In the genomic region with DNA sequence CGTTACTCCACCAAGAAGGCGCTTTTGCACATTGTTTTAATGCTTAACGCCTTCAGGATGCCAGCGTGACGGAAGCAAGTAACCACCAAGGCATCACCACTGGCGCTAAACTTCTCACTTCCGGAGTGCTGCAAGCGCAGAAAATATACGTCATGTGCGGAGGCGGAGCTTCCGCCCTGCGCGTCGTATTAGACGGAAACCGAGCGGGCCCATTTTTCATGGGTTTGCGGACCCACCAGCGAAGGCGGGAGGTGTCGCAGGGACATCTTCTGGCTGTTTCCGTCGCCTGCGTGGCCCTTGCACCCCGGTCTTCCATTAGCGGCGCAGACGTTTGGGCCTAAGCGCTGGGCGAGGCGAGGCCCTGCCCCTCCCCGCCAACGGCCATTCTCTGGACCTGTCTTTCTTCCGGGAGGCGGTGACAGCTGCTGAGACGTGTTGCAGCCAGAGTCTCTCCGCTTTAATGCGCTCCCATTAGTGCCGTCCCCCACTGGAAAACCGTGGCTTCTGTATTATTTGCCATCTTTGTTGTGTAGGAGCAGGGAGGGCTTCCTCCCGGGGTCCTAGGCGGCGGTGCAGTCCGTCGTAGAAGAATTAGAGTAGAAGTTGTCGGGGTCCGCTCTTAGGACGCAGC, we compare ENCODE assay signal across 1 cellular context.
TF ChIP-seq lines count a peak whose summit lies in the region.

A gene (plus strand): TSS at position 403 of the 631 bp plus-strand sequence. CDS start 235 bp downstream, outside the sequence.

TF ChIP-seq in HepG2, 621 proteins besides CTCF, POLR2A, EP300 and RAD21 (continued from another document and continues in another):
- TF ChIP-seq RARA (CRISPR knock-in tag; IDR thresholded peaks at IDR 0.05) (no peak), KAT7 (CRISPR knock-in tag; IDR thresholded peaks at IDR 0.05; ENCODE audit: borderline replicate concordance) (peak; percentile 62; the same call in 1 of the 2 replicates), ZNF101 (CRISPR knock-in tag; IDR thresholded peaks at IDR 0.05; ENCODE audit: borderline replicate concordance, low read depth) (0 out of 2 replicates have a peak, but pooled peaks have one; percentile 43), ZNF441 (CRISPR knock-in tag; IDR thresholded peaks at IDR 0.05; ENCODE audit: borderline replicate concordance) (peak; percentile 86), CHD4 (IDR thresholded peaks at IDR 0.05; ENCODE audit: borderline replicate concordance, low read length) (no peak), THAP11 (CRISPR knock-in tag; IDR thresholded peaks at IDR 0.05) (peak; percentile 97), ZNF777 (CRISPR knock-in tag; IDR thresholded peaks at IDR 0.05) (peak; percentile 94), ZNF670 (CRISPR knock-in tag; IDR thresholded peaks at IDR 0.05; ENCODE audit: borderline replicate concordance) (peak; percentile 91; the same call in 1 of the 2 replicates), RARG (CRISPR knock-in tag; IDR thresholded peaks at IDR 0.05; ENCODE audit: low read depth) (no peak), FOXP1 (IDR thresholded peaks at IDR 0.05) (no peak), FOXP1 (CRISPR knock-in tag; IDR thresholded peaks at IDR 0.05) (no peak), AKAP8 (CRISPR knock-in tag; IDR thresholded peaks at IDR 0.05) (0 out of 2 replicates have a peak, but pooled peaks have one; percentile 27), CBX5 (CRISPR knock-in tag; IDR thresholded peaks at IDR 0.05; ENCODE audit: borderline replicate concordance) (no peak; the same call in 1 of the 2 replicates), IKZF4 (CRISPR knock-in tag; IDR thresholded peaks at IDR 0.05; ENCODE audit: borderline replicate concordance, low read depth, not compliant biosample characterization) (peak; percentile 27), ZBTB7B (CRISPR knock-in tag; IDR thresholded peaks at IDR 0.05) (no peak), FOXA3 (CRISPR knock-in tag; IDR thresholded peaks at IDR 0.05) (peak; percentile 78), TEAD3 (CRISPR knock-in tag; optimal IDR thresholded peaks at IDR 0.05; ENCODE audit: borderline replicate concordance) (peak; percentile 62), HES4 (CRISPR knock-in tag; IDR thresholded peaks at IDR 0.05; ENCODE audit: borderline replicate concordance) (no peak), SNAI1 (CRISPR knock-in tag; IDR thresholded peaks at IDR 0.05; ENCODE audit: borderline replicate concordance) (no peak), ADNP (CRISPR knock-in tag; IDR thresholded peaks at IDR 0.05) (no peak), ZNF484 (CRISPR knock-in tag; IDR thresholded peaks at IDR 0.05; ENCODE audit: borderline replicate concordance, low read depth) (no peak), ZNF451 (CRISPR knock-in tag; IDR thresholded peaks at IDR 0.05) (peak; percentile 58; the same call in 1 of the 2 replicates), NR2F1 (CRISPR knock-in tag; IDR thresholded peaks at IDR 0.05) (no peak), KLF15 (CRISPR knock-in tag; IDR thresholded peaks at IDR 0.05; ENCODE audit: borderline replicate concordance) (0 out of 2 replicates have a peak, but pooled peaks have one; percentile 60), ZBTB1 (CRISPR knock-in tag; IDR thresholded peaks at IDR 0.05; ENCODE audit: borderline replicate concordance) (no peak), ZNF33B (CRISPR knock-in tag; IDR thresholded peaks at IDR 0.05) (no peak)
- TF ChIP-seq, protein P1, sequence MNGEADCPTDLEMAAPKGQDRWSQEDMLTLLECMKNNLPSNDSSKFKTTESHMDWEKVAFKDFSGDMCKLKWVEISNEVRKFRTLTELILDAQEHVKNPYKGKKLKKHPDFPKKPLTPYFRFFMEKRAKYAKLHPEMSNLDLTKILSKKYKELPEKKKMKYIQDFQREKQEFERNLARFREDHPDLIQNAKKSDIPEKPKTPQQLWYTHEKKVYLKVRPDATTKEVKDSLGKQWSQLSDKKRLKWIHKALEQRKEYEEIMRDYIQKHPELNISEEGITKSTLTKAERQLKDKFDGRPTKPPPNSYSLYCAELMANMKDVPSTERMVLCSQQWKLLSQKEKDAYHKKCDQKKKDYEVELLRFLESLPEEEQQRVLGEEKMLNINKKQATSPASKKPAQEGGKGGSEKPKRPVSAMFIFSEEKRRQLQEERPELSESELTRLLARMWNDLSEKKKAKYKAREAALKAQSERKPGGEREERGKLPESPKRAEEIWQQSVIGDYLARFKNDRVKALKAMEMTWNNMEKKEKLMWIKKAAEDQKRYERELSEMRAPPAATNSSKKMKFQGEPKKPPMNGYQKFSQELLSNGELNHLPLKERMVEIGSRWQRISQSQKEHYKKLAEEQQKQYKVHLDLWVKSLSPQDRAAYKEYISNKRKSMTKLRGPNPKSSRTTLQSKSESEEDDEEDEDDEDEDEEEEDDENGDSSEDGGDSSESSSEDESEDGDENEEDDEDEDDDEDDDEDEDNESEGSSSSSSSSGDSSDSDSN (CRISPR knock-in tag; IDR thresholded peaks at IDR 0.05): peak; percentile 96
- TF ChIP-seq, protein P2, sequence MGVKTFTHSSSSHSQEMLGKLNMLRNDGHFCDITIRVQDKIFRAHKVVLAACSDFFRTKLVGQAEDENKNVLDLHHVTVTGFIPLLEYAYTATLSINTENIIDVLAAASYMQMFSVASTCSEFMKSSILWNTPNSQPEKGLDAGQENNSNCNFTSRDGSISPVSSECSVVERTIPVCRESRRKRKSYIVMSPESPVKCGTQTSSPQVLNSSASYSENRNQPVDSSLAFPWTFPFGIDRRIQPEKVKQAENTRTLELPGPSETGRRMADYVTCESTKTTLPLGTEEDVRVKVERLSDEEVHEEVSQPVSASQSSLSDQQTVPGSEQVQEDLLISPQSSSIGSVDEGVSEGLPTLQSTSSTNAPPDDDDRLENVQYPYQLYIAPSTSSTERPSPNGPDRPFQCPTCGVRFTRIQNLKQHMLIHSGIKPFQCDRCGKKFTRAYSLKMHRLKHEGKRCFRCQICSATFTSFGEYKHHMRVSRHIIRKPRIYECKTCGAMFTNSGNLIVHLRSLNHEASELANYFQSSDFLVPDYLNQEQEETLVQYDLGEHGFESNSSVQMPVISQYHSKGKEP (CRISPR knock-in tag; IDR thresholded peaks at IDR 0.05): no peak
- TF ChIP-seq, protein P3, sequence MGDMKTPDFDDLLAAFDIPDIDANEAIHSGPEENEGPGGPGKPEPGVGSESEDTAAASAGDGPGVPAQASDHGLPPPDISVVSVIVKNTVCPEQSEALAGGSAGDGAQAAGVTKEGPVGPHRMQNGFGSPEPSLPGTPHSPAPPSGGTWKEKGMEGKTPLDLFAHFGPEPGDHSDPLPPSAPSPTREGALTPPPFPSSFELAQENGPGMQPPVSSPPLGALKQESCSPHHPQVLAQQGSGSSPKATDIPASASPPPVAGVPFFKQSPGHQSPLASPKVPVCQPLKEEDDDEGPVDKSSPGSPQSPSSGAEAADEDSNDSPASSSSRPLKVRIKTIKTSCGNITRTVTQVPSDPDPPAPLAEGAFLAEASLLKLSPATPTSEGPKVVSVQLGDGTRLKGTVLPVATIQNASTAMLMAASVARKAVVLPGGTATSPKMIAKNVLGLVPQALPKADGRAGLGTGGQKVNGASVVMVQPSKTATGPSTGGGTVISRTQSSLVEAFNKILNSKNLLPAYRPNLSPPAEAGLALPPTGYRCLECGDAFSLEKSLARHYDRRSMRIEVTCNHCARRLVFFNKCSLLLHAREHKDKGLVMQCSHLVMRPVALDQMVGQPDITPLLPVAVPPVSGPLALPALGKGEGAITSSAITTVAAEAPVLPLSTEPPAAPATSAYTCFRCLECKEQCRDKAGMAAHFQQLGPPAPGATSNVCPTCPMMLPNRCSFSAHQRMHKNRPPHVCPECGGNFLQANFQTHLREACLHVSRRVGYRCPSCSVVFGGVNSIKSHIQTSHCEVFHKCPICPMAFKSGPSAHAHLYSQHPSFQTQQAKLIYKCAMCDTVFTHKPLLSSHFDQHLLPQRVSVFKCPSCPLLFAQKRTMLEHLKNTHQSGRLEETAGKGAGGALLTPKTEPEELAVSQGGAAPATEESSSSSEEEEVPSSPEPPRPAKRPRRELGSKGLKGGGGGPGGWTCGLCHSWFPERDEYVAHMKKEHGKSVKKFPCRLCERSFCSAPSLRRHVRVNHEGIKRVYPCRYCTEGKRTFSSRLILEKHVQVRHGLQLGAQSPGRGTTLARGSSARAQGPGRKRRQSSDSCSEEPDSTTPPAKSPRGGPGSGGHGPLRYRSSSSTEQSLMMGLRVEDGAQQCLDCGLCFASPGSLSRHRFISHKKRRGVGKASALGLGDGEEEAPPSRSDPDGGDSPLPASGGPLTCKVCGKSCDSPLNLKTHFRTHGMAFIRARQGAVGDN (CRISPR knock-in tag; IDR thresholded peaks at IDR 0.05): peak; percentile 98
- TF ChIP-seq, protein P4, sequence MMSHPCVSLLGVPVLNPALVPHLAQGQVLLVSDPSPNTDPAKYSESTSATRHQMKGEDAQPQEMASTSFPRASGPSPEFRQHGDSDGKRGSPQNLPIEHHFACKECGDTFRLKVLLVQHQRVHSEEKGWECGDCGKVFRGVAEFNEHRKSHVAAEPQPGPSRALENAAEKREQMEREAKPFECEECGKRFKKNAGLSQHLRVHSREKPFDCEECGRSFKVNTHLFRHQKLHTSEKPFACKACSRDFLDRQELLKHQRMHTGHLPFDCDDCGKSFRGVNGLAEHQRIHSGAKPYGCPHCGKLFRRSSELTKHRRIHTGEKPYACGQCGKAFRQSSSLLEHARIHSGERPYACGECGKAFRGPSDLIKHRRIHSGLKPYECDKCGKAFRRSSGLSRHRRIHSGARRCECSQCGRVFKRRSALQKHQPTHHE (CRISPR knock-in tag; IDR thresholded peaks at IDR 0.05; ENCODE audit: borderline replicate concordance): peak; percentile 91; the same call in 1 of the 2 replicates
- TF ChIP-seq, protein P5, sequence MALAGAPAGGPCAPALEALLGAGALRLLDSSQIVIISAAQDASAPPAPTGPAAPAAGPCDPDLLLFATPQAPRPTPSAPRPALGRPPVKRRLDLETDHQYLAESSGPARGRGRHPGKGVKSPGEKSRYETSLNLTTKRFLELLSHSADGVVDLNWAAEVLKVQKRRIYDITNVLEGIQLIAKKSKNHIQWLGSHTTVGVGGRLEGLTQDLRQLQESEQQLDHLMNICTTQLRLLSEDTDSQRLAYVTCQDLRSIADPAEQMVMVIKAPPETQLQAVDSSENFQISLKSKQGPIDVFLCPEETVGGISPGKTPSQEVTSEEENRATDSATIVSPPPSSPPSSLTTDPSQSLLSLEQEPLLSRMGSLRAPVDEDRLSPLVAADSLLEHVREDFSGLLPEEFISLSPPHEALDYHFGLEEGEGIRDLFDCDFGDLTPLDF (CRISPR knock-in tag; IDR thresholded peaks at IDR 0.05): peak; percentile 84
- TF ChIP-seq, protein P6, sequence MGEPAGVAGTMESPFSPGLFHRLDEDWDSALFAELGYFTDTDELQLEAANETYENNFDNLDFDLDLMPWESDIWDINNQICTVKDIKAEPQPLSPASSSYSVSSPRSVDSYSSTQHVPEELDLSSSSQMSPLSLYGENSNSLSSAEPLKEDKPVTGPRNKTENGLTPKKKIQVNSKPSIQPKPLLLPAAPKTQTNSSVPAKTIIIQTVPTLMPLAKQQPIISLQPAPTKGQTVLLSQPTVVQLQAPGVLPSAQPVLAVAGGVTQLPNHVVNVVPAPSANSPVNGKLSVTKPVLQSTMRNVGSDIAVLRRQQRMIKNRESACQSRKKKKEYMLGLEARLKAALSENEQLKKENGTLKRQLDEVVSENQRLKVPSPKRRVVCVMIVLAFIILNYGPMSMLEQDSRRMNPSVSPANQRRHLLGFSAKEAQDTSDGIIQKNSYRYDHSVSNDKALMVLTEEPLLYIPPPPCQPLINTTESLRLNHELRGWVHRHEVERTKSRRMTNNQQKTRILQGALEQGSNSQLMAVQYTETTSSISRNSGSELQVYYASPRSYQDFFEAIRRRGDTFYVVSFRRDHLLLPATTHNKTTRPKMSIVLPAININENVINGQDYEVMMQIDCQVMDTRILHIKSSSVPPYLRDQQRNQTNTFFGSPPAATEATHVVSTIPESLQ (CRISPR knock-in tag; conservative IDR thresholded peaks at IDR 0.05): 0 out of 2 replicates have a peak, but pooled peaks have one; percentile 78
- TF ChIP-seq, protein P7, sequence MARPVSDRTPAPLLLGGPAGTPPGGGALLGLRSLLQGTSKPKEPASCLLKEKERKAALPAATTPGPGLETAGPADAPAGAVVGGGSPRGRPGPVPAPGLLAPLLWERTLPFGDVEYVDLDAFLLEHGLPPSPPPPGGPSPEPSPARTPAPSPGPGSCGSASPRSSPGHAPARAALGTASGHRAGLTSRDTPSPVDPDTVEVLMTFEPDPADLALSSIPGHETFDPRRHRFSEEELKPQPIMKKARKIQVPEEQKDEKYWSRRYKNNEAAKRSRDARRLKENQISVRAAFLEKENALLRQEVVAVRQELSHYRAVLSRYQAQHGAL (CRISPR knock-in tag; IDR thresholded peaks at IDR 0.05; ENCODE audit: not compliant biosample characterization): no peak
- TF ChIP-seq, protein P8, sequence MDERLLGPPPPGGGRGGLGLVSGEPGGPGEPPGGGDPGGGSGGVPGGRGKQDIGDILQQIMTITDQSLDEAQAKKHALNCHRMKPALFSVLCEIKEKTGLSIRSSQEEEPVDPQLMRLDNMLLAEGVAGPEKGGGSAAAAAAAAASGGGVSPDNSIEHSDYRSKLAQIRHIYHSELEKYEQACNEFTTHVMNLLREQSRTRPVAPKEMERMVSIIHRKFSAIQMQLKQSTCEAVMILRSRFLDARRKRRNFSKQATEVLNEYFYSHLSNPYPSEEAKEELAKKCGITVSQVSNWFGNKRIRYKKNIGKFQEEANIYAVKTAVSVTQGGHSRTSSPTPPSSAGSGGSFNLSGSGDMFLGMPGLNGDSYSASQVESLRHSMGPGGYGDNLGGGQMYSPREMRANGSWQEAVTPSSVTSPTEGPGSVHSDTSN (CRISPR knock-in tag; IDR thresholded peaks at IDR 0.05): no peak
- TF ChIP-seq, protein P9, sequence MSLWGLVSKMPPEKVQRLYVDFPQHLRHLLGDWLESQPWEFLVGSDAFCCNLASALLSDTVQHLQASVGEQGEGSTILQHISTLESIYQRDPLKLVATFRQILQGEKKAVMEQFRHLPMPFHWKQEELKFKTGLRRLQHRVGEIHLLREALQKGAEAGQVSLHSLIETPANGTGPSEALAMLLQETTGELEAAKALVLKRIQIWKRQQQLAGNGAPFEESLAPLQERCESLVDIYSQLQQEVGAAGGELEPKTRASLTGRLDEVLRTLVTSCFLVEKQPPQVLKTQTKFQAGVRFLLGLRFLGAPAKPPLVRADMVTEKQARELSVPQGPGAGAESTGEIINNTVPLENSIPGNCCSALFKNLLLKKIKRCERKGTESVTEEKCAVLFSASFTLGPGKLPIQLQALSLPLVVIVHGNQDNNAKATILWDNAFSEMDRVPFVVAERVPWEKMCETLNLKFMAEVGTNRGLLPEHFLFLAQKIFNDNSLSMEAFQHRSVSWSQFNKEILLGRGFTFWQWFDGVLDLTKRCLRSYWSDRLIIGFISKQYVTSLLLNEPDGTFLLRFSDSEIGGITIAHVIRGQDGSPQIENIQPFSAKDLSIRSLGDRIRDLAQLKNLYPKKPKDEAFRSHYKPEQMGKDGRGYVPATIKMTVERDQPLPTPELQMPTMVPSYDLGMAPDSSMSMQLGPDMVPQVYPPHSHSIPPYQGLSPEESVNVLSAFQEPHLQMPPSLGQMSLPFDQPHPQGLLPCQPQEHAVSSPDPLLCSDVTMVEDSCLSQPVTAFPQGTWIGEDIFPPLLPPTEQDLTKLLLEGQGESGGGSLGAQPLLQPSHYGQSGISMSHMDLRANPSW (CRISPR knock-in tag; IDR thresholded peaks at IDR 0.05; ENCODE audit: borderline replicate concordance): peak; percentile 50; the same call in 1 of the 2 replicates
